ENCODE assay signal across 8 cellular contexts in the genomic region with DNA sequence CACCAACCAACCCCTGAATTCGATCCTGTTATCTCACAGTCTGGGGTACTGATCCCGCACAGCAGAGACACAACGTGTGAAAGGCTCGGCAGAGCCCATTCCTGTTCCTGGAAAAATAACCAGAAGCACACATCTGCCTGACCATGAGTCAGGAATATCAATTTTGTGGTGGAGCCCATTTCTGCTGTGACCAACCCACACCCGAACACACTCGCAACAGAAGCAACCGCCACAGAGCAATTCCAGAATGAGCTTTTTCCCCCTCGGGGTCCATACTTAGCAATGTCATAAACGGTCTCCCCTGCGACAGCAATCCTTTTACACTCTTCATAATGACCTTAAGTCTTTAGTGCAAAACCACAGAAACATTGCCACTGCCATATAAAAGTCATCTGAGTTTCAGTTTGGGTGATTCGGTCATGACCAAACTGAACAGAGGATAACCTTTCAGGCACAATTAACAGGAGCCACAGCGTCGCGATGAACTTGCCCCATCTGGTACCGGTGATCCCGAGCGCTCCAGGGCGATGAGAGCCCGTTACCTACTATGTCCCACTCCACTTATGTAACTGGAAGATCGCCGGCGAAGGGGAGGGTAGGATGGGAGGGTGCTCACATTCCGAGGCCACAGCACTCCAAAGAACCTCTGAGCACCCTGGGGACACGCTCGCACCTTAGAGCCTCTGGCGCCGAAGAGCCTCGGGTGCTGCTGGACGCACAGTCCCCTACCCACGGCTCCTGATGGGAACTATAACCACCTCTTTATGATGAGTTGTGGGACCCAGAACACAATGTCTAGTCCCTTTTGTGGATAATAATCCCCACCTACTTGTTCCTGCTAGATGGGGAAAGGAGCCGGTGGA. TPM values are rescaled to one million over a fixed set of nuclear protein-coding genes. Genes with fewer than 3 reads are reported as not detected.
A peak's percentile ranks its signal among the peaks of the same experiment; 100 is the strongest.
DNase-seq lines count a peak whose midpoint lies in the region; ATAC-seq and TF ChIP-seq lines count a peak whose summit lies in the region.

No MANE protein-coding gene starts in this region.

- peaks cover 0 to 36% (median 14%) of the 10 kb centered on the region in 11 experiments; a peak in 14 of 22 replicates for H3K9me3 ChIP-seq in BLaER1 treated with 17β-estradiol and CSF1 and Interleukin-3, amounts not matched to agents 10 nM and 100 nM (replicated peaks in 1 of 11)

- peaks cover 30 to 52% (median 35%) of the 10 kb centered on the region in 10 experiments for H3K4me1 ChIP-seq in BLaER1 treated with 17β-estradiol and CSF1 and Interleukin-3, amounts not matched to agents 10 nM and 100 nM

- peak overlapping the region; percentile 52 to 78 (median 71) for H3K4me3 ChIP-seq in BLaER1 treated with 17β-estradiol and CSF1 and Interleukin-3, amounts not matched to agents 10 nM and 100 nM
- H3K4me3 ChIP-seq in HL-60 (replicated peaks; ENCODE audit: insufficient read depth, low read length) (peak overlapping the region; percentile 68), fibroblast of villous mesenchyme (ENCODE audit: low read depth, low read length) (peak overlapping the region; percentile 74)

- DNase-seq in HL-60 (ENCODE audit: low read depth in 1 of 2, low spot score in 1 of 2) (no peak), fibroblast of villous mesenchyme (ENCODE audit: low read depth) (peak; percentile 35), osteocyte (ENCODE audit: extremely low spot score, unreplicated experiment) (no peak), SIG-M5 (lab: John Stamatoyannopoulos, UW) (no peak), DMS114 treated with DMSO at 0.1 percent for 48 hours (lab: John Stamatoyannopoulos, UW; ENCODE audit: unreplicated experiment) (no peak)
- DNase-seq in activated T-cell treated with anti-CD3 and anti-CD28 coated beads, Interleukin-2, amount 50 U/mL, for 24 hours = peak; percentile 44

- H3K9me3 Mint-ChIP-seq in activated T-cell treated with anti-CD3 and anti-CD28 coated beads, Interleukin-2, amount 50 U/mL, for 24 hours = no peaks in the 10 kb centered on the region
- no peaks in the 10 kb centered on the region for H3K9me3 Mint-ChIP-seq in osteocyte (ENCODE audit: unreplicated experiment)

- TF ChIP-seq CTCF in HL-60 (IDR thresholded peaks at IDR 0.05; ENCODE audit: insufficient read depth, low read length) (no peak), fibroblast of villous mesenchyme (IDR thresholded peaks at IDR 0.05; ENCODE audit: insufficient read depth, low read depth, low read length) (no peak), osteocyte (IDR thresholded peaks at IDR 0.05) (no peak)

- peaks cover 17% of the 10 kb centered on the region for H3K36me3 Mint-ChIP-seq in activated T-cell treated with anti-CD3 and anti-CD28 coated beads, Interleukin-2, amount 50 U/mL, for 24 hours (ENCODE audit: low read depth)
- H3K36me3 Mint-ChIP-seq in osteocyte (ENCODE audit: unreplicated experiment) = no peaks in the 10 kb centered on the region

- peaks cover 51% of the 10 kb centered on the region for H3K27me3 Mint-ChIP-seq in activated T-cell treated with anti-CD3 and anti-CD28 coated beads, Interleukin-2, amount 50 U/mL, for 24 hours
- H3K27me3 Mint-ChIP-seq in osteocyte (ENCODE audit: unreplicated experiment) = peaks cover 13% of the 10 kb centered on the region

- ATAC-seq in GM19023 (IDR thresholded peaks at IDR 0.05; ENCODE audit: unreplicated experiment) = no peak

- peaks cover 78 to 91% (median 87%) of the 10 kb centered on the region in 11 experiments for H3K27me3 ChIP-seq in BLaER1 treated with 17β-estradiol and CSF1 and Interleukin-3, amounts not matched to agents 10 nM and 100 nM
- H3K27me3 ChIP-seq in HL-60 (ENCODE audit: insufficient read depth, poor library complexity, severe bottlenecking) = no peaks in the 10 kb centered on the region

- peak overlapping the region; percentile 90 for H3K4me3 Mint-ChIP-seq in activated T-cell treated with anti-CD3 and anti-CD28 coated beads, Interleukin-2, amount 50 U/mL, for 24 hours
- peak overlapping the region; percentile 83 for H3K4me3 Mint-ChIP-seq in osteocyte (ENCODE audit: unreplicated experiment)

- peaks cover 0 to 8% (median 4%) of the 10 kb centered on the region in 11 experiments; a peak in 9 of 22 replicates for H3K36me3 ChIP-seq in BLaER1 treated with 17β-estradiol and CSF1 and Interleukin-3, amounts not matched to agents 10 nM and 100 nM

- H3K4me1 Mint-ChIP-seq in activated T-cell treated with anti-CD3 and anti-CD28 coated beads, Interleukin-2, amount 50 U/mL, for 24 hours (ENCODE audit: low read depth) = peaks cover 64% of the 10 kb centered on the region
- H3K4me1 Mint-ChIP-seq in osteocyte (ENCODE audit: unreplicated experiment) = peaks cover 35% of the 10 kb centered on the region

- peak overlapping the region; percentile 88 to 96 (median 92) for H3K9ac ChIP-seq in BLaER1 treated with 17β-estradiol and CSF1 and Interleukin-3, amounts not matched to agents 10 nM and 100 nM

- peak overlapping the region; percentile 86 to 96 (median 88) for H3K27ac ChIP-seq in BLaER1 treated with 17β-estradiol and CSF1 and Interleukin-3, amounts not matched to agents 10 nM and 100 nM
- H3K27ac ChIP-seq in HL-60 (replicated peaks) = peak overlapping the region; percentile 46

- peak overlapping the region; percentile 98 for H3K27ac Mint-ChIP-seq in activated T-cell treated with anti-CD3 and anti-CD28 coated beads, Interleukin-2, amount 50 U/mL, for 24 hours
- H3K27ac Mint-ChIP-seq in osteocyte (ENCODE audit: unreplicated experiment) = peak overlapping the region; percentile 85

- H4K20me1 ChIP-seq in BLaER1 treated with 17β-estradiol and CSF1 and Interleukin-3, amounts not matched to agents 10 nM and 100 nM = peaks cover 54 to 55% (median 55%) of the 10 kb centered on the region in 11 experiments

- H3K4me2 ChIP-seq in BLaER1 treated with 17β-estradiol and CSF1 and Interleukin-3, amounts not matched to agents 10 nM and 100 nM = peak overlapping the region; percentile 47 to 85 (median 77)

RNA-seq across cellular contexts. Expression of gene MECP2, which starts 1.1 kb away (rescaled TPM):
- total RNA-seq in fibroblast of villous mesenchyme = 25.1 and 28.5 TPM in 2 replicates
- 43.7 and 44.6 TPM in 2 replicates for total RNA-seq in osteocyte

RNA-seq across cellular contexts. Expression of gene OPN1LW, which starts 47.7 kb away (rescaled TPM):
- not detected in 2 replicates for total RNA-seq in fibroblast of villous mesenchyme
- not detected in 2 replicates for total RNA-seq in osteocyte

Comparison
In these comparisons a context has a peak if more than half of its experiments do, and no peak if none do; other contexts are left out.
1. DNase-seq: peak in activated T-cell treated with anti-CD3 and anti-CD28 coated beads, Interleukin-2, amount 50 U/mL, for 24 hours (single experiment) and fibroblast of villous mesenchyme (single experiment); none in HL-60 (0 of 2), osteocyte (single experiment), SIG-M5 (single experiment) and DMS114 treated with DMSO at 0.1 percent for 48 hours (single experiment).
2. Peak in every context shown above with its lines, with median percentiles within 50 percentile points of each other: H3K4me3 ChIP-seq.